ENCODE assay signal across 1 cellular context in the genomic region with DNA sequence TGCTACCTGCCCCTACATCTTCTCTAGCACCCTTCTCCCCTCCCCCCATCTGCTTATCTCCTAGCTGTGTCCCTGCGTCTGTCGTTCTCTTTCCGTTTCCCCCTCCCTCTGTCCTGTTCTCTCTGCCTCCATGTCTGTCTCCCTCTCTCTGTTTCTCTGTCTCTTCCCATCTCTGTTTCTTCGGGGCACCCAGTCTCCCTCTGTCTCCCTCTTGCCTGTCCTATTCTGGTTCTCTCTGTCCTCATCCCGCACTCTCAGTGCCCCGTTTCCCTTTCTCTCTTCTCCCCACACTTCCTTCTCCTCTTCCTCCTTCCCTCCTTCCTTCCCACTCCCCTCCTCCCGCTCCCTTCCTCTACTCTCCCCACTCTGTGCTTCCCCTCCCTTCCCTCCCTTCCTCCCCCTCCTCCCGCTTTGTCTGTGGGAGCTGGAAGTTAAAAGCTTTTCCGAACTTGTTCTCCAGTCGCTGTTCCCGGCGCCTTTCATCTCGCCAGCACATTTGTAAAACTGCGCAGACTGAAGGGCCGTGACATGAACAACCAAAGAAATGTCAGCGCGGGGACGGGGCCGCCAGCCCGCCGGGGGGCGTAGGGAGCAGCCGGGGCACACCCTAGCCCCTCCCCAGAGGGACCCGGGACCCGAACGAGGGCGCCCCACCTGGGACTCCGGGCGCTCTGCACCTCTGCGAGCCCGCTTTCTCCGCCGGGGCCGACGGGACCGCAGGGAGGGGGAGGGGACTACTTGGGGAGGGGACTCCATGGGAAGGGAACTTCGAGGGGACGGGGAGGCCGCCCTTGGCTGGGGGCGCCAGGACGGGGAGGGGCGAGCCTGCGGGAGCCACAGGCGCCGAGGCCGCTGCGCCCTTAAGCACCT.
TF ChIP-seq lines count a peak whose summit lies in the region.

No MANE protein-coding gene starts in this region.

TF ChIP-seq in HEK293, 187 proteins besides CTCF, POLR2A, EP300 and RAD21 (continued from another document and continues in another):
- TF ChIP-seq, protein P1, sequence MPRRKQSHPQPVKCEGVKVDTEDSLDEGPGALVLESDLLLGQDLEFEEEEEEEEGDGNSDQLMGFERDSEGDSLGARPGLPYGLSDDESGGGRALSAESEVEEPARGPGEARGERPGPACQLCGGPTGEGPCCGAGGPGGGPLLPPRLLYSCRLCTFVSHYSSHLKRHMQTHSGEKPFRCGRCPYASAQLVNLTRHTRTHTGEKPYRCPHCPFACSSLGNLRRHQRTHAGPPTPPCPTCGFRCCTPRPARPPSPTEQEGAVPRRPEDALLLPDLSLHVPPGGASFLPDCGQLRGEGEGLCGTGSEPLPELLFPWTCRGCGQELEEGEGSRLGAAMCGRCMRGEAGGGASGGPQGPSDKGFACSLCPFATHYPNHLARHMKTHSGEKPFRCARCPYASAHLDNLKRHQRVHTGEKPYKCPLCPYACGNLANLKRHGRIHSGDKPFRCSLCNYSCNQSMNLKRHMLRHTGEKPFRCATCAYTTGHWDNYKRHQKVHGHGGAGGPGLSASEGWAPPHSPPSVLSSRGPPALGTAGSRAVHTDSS (tag by site-specific recombination; IDR thresholded peaks at IDR 0.05) = no peak
- TF ChIP-seq ZNF248 (tag by site-specific recombination; IDR thresholded peaks at IDR 0.05) (no peak), MYNN (tag by site-specific recombination; IDR thresholded peaks at IDR 0.05; ENCODE audit: borderline replicate concordance) (no peak), ZNF16 (tag by site-specific recombination; IDR thresholded peaks at IDR 0.05; ENCODE audit: low read depth) (no peak), PRDM1 (tag by site-specific recombination; IDR thresholded peaks at IDR 0.05) (peak; percentile 78), ZNF302 (tag by site-specific recombination; IDR thresholded peaks at IDR 0.05; ENCODE audit: low read depth) (no peak), SP3 (tag by site-specific recombination; IDR thresholded peaks at IDR 0.05) (peak; percentile 34; the same call in 1 of the 2 replicates), ZNF24 (tag by site-specific recombination; IDR thresholded peaks at IDR 0.05) (no peak), ZNF791 (tag by site-specific recombination; IDR thresholded peaks at IDR 0.05) (no peak), OVOL3 (tag by site-specific recombination; IDR thresholded peaks at IDR 0.05) (no peak), ZNF473 (tag by site-specific recombination; IDR thresholded peaks at IDR 0.05) (no peak), BCL11B (tag by site-specific recombination; IDR thresholded peaks at IDR 0.05; ENCODE audit: low read depth) (no peak), ZNF274 (IDR thresholded peaks at IDR 0.05; ENCODE audit: low read length) (no peak), ZNF274 (tag by site-specific recombination; IDR thresholded peaks at IDR 0.05; ENCODE audit: borderline replicate concordance) (no peak), FEZF1 (tag by site-specific recombination; IDR thresholded peaks at IDR 0.05) (no peak), ZNF701 (tag by site-specific recombination; IDR thresholded peaks at IDR 0.05) (no peak), ZNF548 (tag by site-specific recombination; IDR thresholded peaks at IDR 0.05) (no peak), ZBTB48 (tag by site-specific recombination; IDR thresholded peaks at IDR 0.05) (no peak; the same call in 1 of the 2 replicates), GLI4 (tag by site-specific recombination; IDR thresholded peaks at IDR 0.05) (no peak), ZNF133 (tag by site-specific recombination; IDR thresholded peaks at IDR 0.05) (no peak), MEIS1 (CRISPR knock-in tag; IDR thresholded peaks at IDR 0.05; ENCODE audit: borderline replicate concordance) (no peak), ZNF830 (tag by site-specific recombination; IDR thresholded peaks at IDR 0.05; ENCODE audit: low read depth) (no peak), WT1 (tag by site-specific recombination; IDR thresholded peaks at IDR 0.05) (peak; percentile 65; the same call in 1 of the 2 replicates), YY1 (tag by site-specific recombination; IDR thresholded peaks at IDR 0.05) (no peak), ZNF404 (tag by site-specific recombination; IDR thresholded peaks at IDR 0.05) (no peak), BCL11A (tag by site-specific recombination; IDR thresholded peaks at IDR 0.05; ENCODE audit: low read depth) (no peak), GLI2 (tag by site-specific recombination; IDR thresholded peaks at IDR 0.05; ENCODE audit: borderline replicate concordance, low read depth) (no peak), ZNF140 (tag by site-specific recombination; IDR thresholded peaks at IDR 0.05) (no peak), ZNF335 (tag by site-specific recombination; conservative IDR thresholded peaks at IDR 0.05) (peak; percentile 76), ZNF571 (tag by site-specific recombination; IDR thresholded peaks at IDR 0.05) (no peak), ZFP37 (tag by site-specific recombination; IDR thresholded peaks at IDR 0.05) (no peak), KLF7 (tag by site-specific recombination; IDR thresholded peaks at IDR 0.05; ENCODE audit: borderline replicate concordance) (no peak), ZNF624 (tag by site-specific recombination; IDR thresholded peaks at IDR 0.05) (no peak), ZNF146 (tag by site-specific recombination; IDR thresholded peaks at IDR 0.05) (no peak), ZNF169 (tag by site-specific recombination; IDR thresholded peaks at IDR 0.05) (no peak), ZNF132 (tag by site-specific recombination; IDR thresholded peaks at IDR 0.05; ENCODE audit: borderline replicate concordance) (no peak), ZNF530 (tag by site-specific recombination; IDR thresholded peaks at IDR 0.05; ENCODE audit: low read depth) (no peak), KLF8 (tag by site-specific recombination; IDR thresholded peaks at IDR 0.05) (no peak), ZNF266 (tag by site-specific recombination; IDR thresholded peaks at IDR 0.05; ENCODE audit: low read depth) (no peak), ZNF510 (tag by site-specific recombination; IDR thresholded peaks at IDR 0.05; ENCODE audit: insufficient replicate concordance) (no peak), ZNF843 (tag by site-specific recombination; IDR thresholded peaks at IDR 0.05) (no peak), ZNF670 (tag by site-specific recombination; IDR thresholded peaks at IDR 0.05; ENCODE audit: low read depth) (no peak), KLF1 (tag by site-specific recombination; IDR thresholded peaks at IDR 0.05) (peak; percentile 61), ZNF37A (tag by site-specific recombination; IDR thresholded peaks at IDR 0.05) (no peak)
- TF ChIP-seq, protein P2, sequence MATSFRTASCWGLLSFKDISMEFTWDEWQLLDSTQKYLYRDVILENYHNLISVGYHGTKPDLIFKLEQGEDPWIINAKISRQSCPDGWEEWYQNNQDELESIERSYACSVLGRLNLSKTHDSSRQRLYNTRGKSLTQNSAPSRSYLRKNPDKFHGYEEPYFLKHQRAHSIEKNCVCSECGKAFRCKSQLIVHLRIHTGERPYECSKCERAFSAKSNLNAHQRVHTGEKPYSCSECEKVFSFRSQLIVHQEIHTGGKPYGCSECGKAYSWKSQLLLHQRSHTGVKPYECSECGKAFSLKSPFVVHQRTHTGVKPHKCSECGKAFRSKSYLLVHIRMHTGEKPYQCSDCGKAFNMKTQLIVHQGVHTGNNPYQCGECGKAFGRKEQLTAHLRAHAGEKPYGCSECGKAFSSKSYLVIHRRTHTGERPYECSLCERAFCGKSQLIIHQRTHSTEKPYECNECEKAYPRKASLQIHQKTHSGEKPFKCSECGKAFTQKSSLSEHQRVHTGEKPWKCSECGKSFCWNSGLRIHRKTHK (tag by site-specific recombination; IDR thresholded peaks at IDR 0.05) = no peak
- TF ChIP-seq, protein P3, sequence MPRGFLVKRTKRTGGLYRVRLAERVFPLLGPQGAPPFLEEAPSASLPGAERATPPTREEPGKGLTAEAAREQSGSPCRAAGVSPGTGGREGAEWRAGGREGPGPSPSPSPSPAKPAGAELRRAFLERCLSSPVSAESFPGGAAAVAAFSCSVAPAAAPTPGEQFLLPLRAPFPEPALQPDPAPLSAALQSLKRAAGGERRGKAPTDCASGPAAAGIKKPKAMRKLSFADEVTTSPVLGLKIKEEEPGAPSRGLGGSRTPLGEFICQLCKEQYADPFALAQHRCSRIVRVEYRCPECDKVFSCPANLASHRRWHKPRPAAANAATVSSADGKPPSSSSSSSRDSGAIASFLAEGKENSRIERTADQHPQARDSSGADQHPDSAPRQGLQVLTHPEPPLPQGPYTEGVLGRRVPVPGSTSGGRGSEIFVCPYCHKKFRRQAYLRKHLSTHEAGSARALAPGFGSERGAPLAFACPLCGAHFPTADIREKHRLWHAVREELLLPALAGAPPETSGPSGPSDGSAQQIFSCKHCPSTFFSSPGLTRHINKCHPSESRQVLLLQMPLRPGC (tag by site-specific recombination; IDR thresholded peaks at IDR 0.05) = no peak
- TF ChIP-seq, protein P4, sequence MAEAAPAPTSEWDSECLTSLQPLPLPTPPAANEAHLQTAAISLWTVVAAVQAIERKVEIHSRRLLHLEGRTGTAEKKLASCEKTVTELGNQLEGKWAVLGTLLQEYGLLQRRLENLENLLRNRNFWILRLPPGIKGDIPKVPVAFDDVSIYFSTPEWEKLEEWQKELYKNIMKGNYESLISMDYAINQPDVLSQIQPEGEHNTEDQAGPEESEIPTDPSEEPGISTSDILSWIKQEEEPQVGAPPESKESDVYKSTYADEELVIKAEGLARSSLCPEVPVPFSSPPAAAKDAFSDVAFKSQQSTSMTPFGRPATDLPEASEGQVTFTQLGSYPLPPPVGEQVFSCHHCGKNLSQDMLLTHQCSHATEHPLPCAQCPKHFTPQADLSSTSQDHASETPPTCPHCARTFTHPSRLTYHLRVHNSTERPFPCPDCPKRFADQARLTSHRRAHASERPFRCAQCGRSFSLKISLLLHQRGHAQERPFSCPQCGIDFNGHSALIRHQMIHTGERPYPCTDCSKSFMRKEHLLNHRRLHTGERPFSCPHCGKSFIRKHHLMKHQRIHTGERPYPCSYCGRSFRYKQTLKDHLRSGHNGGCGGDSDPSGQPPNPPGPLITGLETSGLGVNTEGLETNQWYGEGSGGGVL (tag by site-specific recombination; IDR thresholded peaks at IDR 0.05) = peak; percentile 96
- TF ChIP-seq, protein P5, sequence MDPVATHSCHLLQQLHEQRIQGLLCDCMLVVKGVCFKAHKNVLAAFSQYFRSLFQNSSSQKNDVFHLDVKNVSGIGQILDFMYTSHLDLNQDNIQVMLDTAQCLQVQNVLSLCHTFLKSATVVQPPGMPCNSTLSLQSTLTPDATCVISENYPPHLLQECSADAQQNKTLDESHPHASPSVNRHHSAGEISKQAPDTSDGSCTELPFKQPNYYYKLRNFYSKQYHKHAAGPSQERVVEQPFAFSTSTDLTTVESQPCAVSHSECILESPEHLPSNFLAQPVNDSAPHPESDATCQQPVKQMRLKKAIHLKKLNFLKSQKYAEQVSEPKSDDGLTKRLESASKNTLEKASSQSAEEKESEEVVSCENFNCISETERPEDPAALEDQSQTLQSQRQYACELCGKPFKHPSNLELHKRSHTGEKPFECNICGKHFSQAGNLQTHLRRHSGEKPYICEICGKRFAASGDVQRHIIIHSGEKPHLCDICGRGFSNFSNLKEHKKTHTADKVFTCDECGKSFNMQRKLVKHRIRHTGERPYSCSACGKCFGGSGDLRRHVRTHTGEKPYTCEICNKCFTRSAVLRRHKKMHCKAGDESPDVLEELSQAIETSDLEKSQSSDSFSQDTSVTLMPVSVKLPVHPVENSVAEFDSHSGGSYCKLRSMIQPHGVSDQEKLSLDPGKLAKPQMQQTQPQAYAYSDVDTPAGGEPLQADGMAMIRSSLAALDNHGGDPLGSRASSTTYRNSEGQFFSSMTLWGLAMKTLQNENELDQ (tag by site-specific recombination; IDR thresholded peaks at IDR 0.05; ENCODE audit: low read depth) = no peak
- TF ChIP-seq, protein P6, sequence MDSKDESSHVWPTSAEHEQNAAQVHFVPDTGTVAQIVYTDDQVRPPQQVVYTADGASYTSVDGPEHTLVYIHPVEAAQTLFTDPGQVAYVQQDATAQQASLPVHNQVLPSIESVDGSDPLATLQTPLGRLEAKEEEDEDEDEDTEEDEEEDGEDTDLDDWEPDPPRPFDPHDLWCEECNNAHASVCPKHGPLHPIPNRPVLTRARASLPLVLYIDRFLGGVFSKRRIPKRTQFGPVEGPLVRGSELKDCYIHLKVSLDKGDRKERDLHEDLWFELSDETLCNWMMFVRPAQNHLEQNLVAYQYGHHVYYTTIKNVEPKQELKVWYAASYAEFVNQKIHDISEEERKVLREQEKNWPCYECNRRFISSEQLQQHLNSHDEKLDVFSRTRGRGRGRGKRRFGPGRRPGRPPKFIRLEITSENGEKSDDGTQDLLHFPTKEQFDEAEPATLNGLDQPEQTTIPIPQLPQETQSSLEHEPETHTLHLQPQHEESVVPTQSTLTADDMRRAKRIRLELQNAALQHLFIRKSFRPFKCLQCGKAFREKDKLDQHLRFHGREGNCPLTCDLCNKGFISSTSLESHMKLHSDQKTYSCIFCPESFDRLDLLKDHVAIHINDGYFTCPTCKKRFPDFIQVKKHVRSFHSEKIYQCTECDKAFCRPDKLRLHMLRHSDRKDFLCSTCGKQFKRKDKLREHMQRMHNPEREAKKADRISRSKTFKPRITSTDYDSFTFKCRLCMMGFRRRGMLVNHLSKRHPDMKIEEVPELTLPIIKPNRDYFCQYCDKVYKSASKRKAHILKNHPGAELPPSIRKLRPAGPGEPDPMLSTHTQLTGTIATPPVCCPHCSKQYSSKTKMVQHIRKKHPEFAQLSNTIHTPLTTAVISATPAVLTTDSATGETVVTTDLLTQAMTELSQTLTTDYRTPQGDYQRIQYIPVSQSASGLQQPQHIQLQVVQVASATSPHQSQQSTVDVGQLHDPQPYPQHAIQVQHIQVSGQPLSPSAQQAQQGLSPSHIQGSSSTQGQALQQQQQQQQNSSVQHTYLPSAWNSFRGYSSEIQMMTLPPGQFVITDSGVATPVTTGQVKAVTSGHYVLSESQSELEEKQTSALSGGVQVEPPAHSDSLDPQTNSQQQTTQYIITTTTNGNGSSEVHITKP (tag by site-specific recombination; IDR thresholded peaks at IDR 0.05) = no peak
- TF ChIP-seq, protein P7, sequence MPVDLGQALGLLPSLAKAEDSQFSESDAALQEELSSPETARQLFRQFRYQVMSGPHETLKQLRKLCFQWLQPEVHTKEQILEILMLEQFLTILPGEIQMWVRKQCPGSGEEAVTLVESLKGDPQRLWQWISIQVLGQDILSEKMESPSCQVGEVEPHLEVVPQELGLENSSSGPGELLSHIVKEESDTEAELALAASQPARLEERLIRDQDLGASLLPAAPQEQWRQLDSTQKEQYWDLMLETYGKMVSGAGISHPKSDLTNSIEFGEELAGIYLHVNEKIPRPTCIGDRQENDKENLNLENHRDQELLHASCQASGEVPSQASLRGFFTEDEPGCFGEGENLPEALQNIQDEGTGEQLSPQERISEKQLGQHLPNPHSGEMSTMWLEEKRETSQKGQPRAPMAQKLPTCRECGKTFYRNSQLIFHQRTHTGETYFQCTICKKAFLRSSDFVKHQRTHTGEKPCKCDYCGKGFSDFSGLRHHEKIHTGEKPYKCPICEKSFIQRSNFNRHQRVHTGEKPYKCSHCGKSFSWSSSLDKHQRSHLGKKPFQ (tag by site-specific recombination; IDR thresholded peaks at IDR 0.05) = no peak
